1 cellular context compared by ENCODE assay signal in the genomic region with DNA sequence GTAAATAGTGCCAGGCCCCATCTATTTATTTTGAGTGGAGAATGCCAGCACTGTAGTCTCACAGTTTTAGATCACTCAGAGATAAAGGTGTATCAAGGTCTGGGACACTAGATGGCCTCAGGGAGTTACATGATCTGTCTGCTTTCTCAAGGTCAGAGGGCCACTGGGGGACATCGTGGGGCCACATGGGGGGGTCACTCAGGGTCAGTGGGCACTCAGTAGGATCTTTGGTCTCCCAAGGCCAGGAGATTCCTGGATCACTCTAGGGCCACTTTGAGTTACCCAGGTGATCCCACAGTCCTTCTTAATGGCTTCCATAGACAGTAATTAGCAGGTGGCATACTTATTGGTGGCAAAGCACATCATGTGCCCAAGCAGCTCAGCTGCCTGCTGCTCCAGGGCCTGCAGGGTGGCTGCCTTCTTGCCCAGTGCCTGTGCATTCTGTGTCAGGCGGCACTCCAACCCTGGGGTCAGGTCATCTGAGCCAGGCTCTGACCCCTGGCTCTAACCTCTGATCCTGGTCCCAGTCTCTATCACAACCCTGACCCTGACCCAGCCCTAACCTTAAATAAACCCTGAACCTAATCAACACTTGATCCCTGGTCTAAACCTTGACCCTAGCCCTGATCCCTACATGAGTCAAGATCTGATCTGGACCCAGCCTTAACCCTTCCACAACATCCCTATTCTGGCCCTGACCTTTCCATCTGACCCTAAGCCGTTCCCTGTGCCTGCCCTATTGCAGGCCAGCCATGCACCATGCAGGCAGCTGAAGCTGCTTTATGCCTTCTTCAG.
TF ChIP-seq lines count a peak whose summit lies in the region.

No MANE protein-coding gene starts in this region.

TF ChIP-seq in H1, 55 proteins besides CTCF, POLR2A, EP300 and RAD21:
- TF ChIP-seq, protein P1, sequence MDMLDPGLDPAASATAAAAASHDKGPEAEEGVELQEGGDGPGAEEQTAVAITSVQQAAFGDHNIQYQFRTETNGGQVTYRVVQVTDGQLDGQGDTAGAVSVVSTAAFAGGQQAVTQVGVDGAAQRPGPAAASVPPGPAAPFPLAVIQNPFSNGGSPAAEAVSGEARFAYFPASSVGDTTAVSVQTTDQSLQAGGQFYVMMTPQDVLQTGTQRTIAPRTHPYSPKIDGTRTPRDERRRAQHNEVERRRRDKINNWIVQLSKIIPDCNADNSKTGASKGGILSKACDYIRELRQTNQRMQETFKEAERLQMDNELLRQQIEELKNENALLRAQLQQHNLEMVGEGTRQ (IDR thresholded peaks at IDR 0.05; ENCODE audit: low read length): no peak
- TF ChIP-seq JUN (IDR thresholded peaks at IDR 0.05; ENCODE audit: low read depth, low read length) (no peak), SRF (IDR thresholded peaks at IDR 0.05; ENCODE audit: low read depth, low read length) (no peak), SP2 (IDR thresholded peaks at IDR 0.05; ENCODE audit: low read length) (no peak), SIX5 (IDR thresholded peaks at IDR 0.05; ENCODE audit: low read depth, low read length) (no peak), CREB1 (IDR thresholded peaks at IDR 0.05) (no peak), SAP30 (IDR thresholded peaks at IDR 0.05; ENCODE audit: insufficient read depth, insufficient replicate concordance, low read length) (no peak), RNF2 (IDR thresholded peaks at IDR 0.05; ENCODE audit: borderline replicate concordance, low read depth, low read length, missing control alignments, poor library complexity, severe bottlenecking) (no peak)
